7 cellular contexts compared by ENCODE assay signal in the genomic region with DNA sequence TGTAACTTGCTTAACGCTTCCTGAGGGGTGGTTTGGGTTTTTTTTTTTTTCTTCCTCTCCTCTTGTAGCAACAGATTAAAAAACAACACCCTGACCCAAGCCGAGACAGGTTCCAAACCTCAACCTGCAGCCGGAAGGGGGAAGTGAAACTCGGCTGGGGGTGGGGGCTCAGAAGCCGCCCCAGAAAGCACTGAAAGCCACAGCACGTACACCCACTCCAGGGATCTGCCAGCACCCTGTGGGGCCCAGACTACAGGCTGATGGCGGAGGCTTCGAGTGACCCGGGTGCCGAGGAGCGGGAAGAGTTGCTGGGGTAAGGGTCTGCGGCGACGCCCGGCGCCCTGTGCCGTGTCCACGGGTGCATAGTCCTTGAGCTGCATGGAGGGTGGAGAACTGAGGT. TPM values are rescaled to one million over a fixed set of nuclear protein-coding genes. Genes with fewer than 3 reads are reported as not detected.
A peak's percentile ranks its signal among the peaks of the same experiment; 100 is the strongest.
DNase-seq lines count a peak whose midpoint lies in the region; ATAC-seq lines count a peak whose summit lies in the region.

A gene with protein sequence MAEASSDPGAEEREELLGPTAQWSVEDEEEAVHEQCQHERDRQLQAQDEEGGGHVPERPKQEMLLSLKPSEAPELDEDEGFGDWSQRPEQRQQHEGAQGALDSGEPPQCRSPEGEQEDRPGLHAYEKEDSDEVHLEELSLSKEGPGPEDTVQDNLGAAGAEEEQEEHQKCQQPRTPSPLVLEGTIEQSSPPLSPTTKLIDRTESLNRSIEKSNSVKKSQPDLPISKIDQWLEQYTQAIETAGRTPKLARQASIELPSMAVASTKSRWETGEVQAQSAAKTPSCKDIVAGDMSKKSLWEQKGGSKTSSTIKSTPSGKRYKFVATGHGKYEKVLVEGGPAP (plus strand): TSS at position 200 of the 400 bp plus-strand sequence. CDS start 61 bp downstream, at position 261.

- H3K4me1 Mint-ChIP-seq in IgD-negative memory B cell (peaks cover 19 to 37% (median 33%) of the 10 kb centered on the region in 3 donors), immature natural killer cell (peaks cover 51 to 69% of the 10 kb centered on the region in 2 donors)

- peak within 1 kb of the TSS; percentile 95 to 98 (median 97) for H3K27ac Mint-ChIP-seq in IgD-negative memory B cell
- peak within 1 kb of the TSS; percentile 92 to 100 (median 96) for H3K27ac Mint-ChIP-seq in immature natural killer cell

- peaks cover 1% of the 10 kb centered on the region for H3K27me3 Mint-ChIP-seq in IgD-negative memory B cell
- peaks cover 20 to 31% (median 23%) of the 10 kb centered on the region in 3 donors for H3K27me3 Mint-ChIP-seq in immature natural killer cell (ENCODE audit: low read depth in 3 of 3)

- peak; percentile 63 to 67 for DNase-seq in activated CD8-positive, alpha-beta memory T cell treated with anti-CD3 and anti-CD28 coated beads for 4 hours (ENCODE audit: low read depth in 2 of 2)
- peak; percentile 93 to 95 (median 94) for DNase-seq in immature natural killer cell
- DNase-seq in stimulated activated CD8-positive, alpha-beta memory T cell treated with anti-CD3 and anti-CD28 coated beads, Interleukin-2, amount 100 ng/mL, for 48 hours (ENCODE audit: low read depth in 2 of 2): peak; percentile 76 to 80
- DNase-seq in hepatic stellate cell (ENCODE audit: low spot score): no peak
- no peak for DNase-seq in KG1 (lab: John Stamatoyannopoulos, UW)

- H3K36me3 Mint-ChIP-seq in IgD-negative memory B cell: peaks cover 4% of the 10 kb centered on the region
- no peaks in the 10 kb centered on the region for H3K36me3 Mint-ChIP-seq in immature natural killer cell

- H3K9me3 Mint-ChIP-seq in IgD-negative memory B cell (no peaks in the 10 kb centered on the region), immature natural killer cell (no peaks in the 10 kb centered on the region)

- ATAC-seq in GM19468 (IDR thresholded peaks at IDR 0.05; ENCODE audit: extremely low read depth, unreplicated experiment): peak; percentile 15

- peak within 1 kb of the TSS; percentile 96 to 100 (median 98) for H3K4me3 Mint-ChIP-seq in IgD-negative memory B cell
- peak within 1 kb of the TSS; percentile 94 to 100 (median 98) for H3K4me3 Mint-ChIP-seq in immature natural killer cell

RNA-seq across cellular contexts. Expression of the gene that starts here (rescaled TPM):
- polyA plus RNA-seq in IgD-negative memory B cell: 841 TPM
- polyA plus RNA-seq in immature natural killer cell: 100 to 1,000 TPM; 437 to 767 (median 593) TPM

Comparison
In these comparisons a context has a peak if more than half of its experiments do, and no peak if none do; other contexts are left out.
1. DNase-seq: peak in activated CD8-positive, alpha-beta memory T cell treated with anti-CD3 and anti-CD28 coated beads for 4 hours (2 of 2), immature natural killer cell (3 of 3) and stimulated activated CD8-positive, alpha-beta memory T cell treated with anti-CD3 and anti-CD28 coated beads, Interleukin-2, amount 100 ng/mL, for 48 hours (2 of 2); none in hepatic stellate cell (single experiment) and KG1 (single experiment).